In genomic region chr2:17470855-17471641, GRCh38 we compare ENCODE assay signal across 1 cellular context.
TF ChIP-seq lines count a peak whose summit lies in the region.

No MANE protein-coding gene starts in this region.

TF ChIP-seq in K562, 482 proteins besides CTCF, POLR2A, EP300 and RAD21 (continued from another document):
- no peak for TF ChIP-seq PTRF (tag; IDR thresholded peaks at IDR 0.05)
- TF ChIP-seq SREBF2 (CRISPR knock-in tag; IDR thresholded peaks at IDR 0.05): no peak
